Comparison of ENCODE assay signal across 9 cellular contexts in genomic region chr1:234899041-234899787, GRCh38.
A peak's percentile ranks its signal among the peaks of the same experiment; 100 is the strongest.
DNase-seq lines count a peak whose midpoint lies in the region; ATAC-seq and TF ChIP-seq lines count a peak whose summit lies in the region.
"Had no signal": no experiment of that assay in that cellular context is flagged by ENCODE, and none has a peak within 500 bp of the region (broad histone marks: within the 10 kb centered on the region; RNA-seq: fewer than 3 reads in every experiment).

No MANE protein-coding gene starts in this region.

- H3K27me3 Mint-ChIP-seq in WTC11 (ENCODE audit: low read depth) (no peaks in the 10 kb centered on the region), type B pancreatic cell (no peaks in the 10 kb centered on the region)

- peak; percentile 30 for DNase-seq in NCI-H1417 treated with DMSO at 0.1 percent for 48 hours (lab: John Stamatoyannopoulos, UW)
- peak; percentile 19 for DNase-seq in WTC11 (ENCODE audit: low spot score)
- peak; percentile 38 for DNase-seq in iPS-NIHi11 (ENCODE audit: low spot score)
- no peak for DNase-seq in type B pancreatic cell (ENCODE audit: extremely low spot score, unreplicated experiment)
- no peak for DNase-seq in ACHN
- DNase-seq in kidney glomerular epithelial cell (lab: John Stamatoyannopoulos, UW) = no peak
- DNase-seq: activated CD8-positive, alpha-beta memory T cell treated with anti-CD3 and anti-CD28 coated beads, Interleukin-2, amount 50 U/mL, for 48 hours; NCI-H446 had no signal

- H3K9me3 Mint-ChIP-seq in WTC11 (no peaks in the 10 kb centered on the region), type B pancreatic cell (no peaks in the 10 kb centered on the region)

- H3K4me3 Mint-ChIP-seq in WTC11 (no peak overlapping the region), type B pancreatic cell (no peak overlapping the region)

- TF ChIP-seq CTCF in WTC11 (IDR thresholded peaks at IDR 0.05) = no peak
- TF ChIP-seq CTCF in type B pancreatic cell (conservative IDR thresholded peaks at IDR 0.05) = no peak

- POLR2A ChIA-PET in WTC11 (lab: Charles Lee) = interaction anchor here (0.6 to 1.0 kb wide), 2 partner anchors 150 to 300 kb away, joined by 3 to 4 read pairs; no protein-coding TSS in a partner anchor

- peak; percentile 50 for ATAC-seq in WTC11
- no peak for ATAC-seq in GM21576 (IDR thresholded peaks at IDR 0.05; ENCODE audit: unreplicated experiment)

- in situ Hi-C loops in ACHN (cut with HindIII; ENCODE audit: low pct_ligation_motif_present, low pct_unique_long_range_greater_than_20kb, low sequenced_read_pairs) = no loop called here

- CTCF ChIA-PET in WTC11 (lab: Charles Lee) = no interaction called here

- H3K36me3 Mint-ChIP-seq in WTC11 (no peaks in the 10 kb centered on the region), type B pancreatic cell (no peaks in the 10 kb centered on the region)

- H3K4me1 Mint-ChIP-seq in WTC11 = peaks cover 33% of the 10 kb centered on the region
- H3K4me1 Mint-ChIP-seq in type B pancreatic cell (ENCODE audit: unreplicated experiment) = peaks cover 39% of the 10 kb centered on the region

- no peak overlapping the region for H3K27ac Mint-ChIP-seq in WTC11
- H3K27ac Mint-ChIP-seq in type B pancreatic cell = peak overlapping the region; percentile 18

TF ChIP-seq in WTC11, 78 proteins besides CTCF, POLR2A, EP300 and RAD21:
- TF ChIP-seq NR2C2 (CRISPR knock-in tag; IDR thresholded peaks at IDR 0.05) = no peak
- no peak for TF ChIP-seq ZNF232 (CRISPR knock-in tag; IDR thresholded peaks at IDR 0.05)
- TF ChIP-seq ZBTB43 (CRISPR knock-in tag; IDR thresholded peaks at IDR 0.05) = no peak
- TF ChIP-seq TEAD4 (CRISPR knock-in tag; IDR thresholded peaks at IDR 0.05) = no peak
- TF ChIP-seq MAX (CRISPR knock-in tag; IDR thresholded peaks at IDR 0.05) = no peak
- no peak for TF ChIP-seq ZNF512 (CRISPR knock-in tag; IDR thresholded peaks at IDR 0.05; ENCODE audit: borderline replicate concordance)
- TF ChIP-seq ZNF219 (CRISPR knock-in tag; IDR thresholded peaks at IDR 0.05; ENCODE audit: borderline replicate concordance) = no peak
- no peak for TF ChIP-seq IRF2 (CRISPR knock-in tag; IDR thresholded peaks at IDR 0.05; ENCODE audit: borderline replicate concordance, low read depth)
- TF ChIP-seq IRF1 (CRISPR knock-in tag; IDR thresholded peaks at IDR 0.05) = no peak
- TF ChIP-seq CREB1 (CRISPR knock-in tag; IDR thresholded peaks at IDR 0.05) = no peak
- no peak for TF ChIP-seq FOXK1 (CRISPR knock-in tag; IDR thresholded peaks at IDR 0.05)
- no peak for TF ChIP-seq SMAD3 (CRISPR knock-in tag; IDR thresholded peaks at IDR 0.05; ENCODE audit: borderline replicate concordance)
- TF ChIP-seq STAT6 (CRISPR knock-in tag; conservative IDR thresholded peaks at IDR 0.05; ENCODE audit: low read depth) = no peak
- TF ChIP-seq GTF2I (CRISPR knock-in tag; conservative IDR thresholded peaks at IDR 0.05) = no peak

Comparison
In these comparisons a context has a peak if more than half of its experiments do, and no peak if none do; other contexts are left out.
1. DNase-seq: peak in NCI-H1417 treated with DMSO at 0.1 percent for 48 hours (single experiment), WTC11 (single experiment) and iPS-NIHi11 (single experiment); none in type B pancreatic cell (single experiment), ACHN (single experiment) and kidney glomerular epithelial cell (single experiment).